Comparison of ENCODE assay signal across 10 cellular contexts in genomic region chr2:317501-318424, GRCh38. TPM values are rescaled to one million over a fixed set of nuclear protein-coding genes. Genes with fewer than 3 reads are reported as not detected.
DNase-seq lines count a peak whose midpoint lies in the region; ATAC-seq and TF ChIP-seq lines count a peak whose summit lies in the region.
"Had no signal": no experiment of that assay in that cellular context is flagged by ENCODE, and none has a peak within 500 bp of the region (broad histone marks: within the 10 kb centered on the region; RNA-seq: fewer than 3 reads in every experiment).

No MANE protein-coding gene starts in this region.

- no peak for TF ChIP-seq POLR2A in uterus (IDR thresholded peaks at IDR 0.05)

- CTCF ChIA-PET in activated CD8-positive, alpha-beta T cell treated with anti-CD3 and anti-CD28 coated beads for 36 hours (lab: Charles Lee): interaction anchor here (0.8 to 1.1 kb wide), 2 partner anchors 15 to 27 kb away, joined by 3 read pairs; no protein-coding TSS in a partner anchor

- no peaks in the 10 kb centered on the region for H3K27me3 ChIP-seq in uterus

- H3K4me1 ChIP-seq in uterus: no peaks in the 10 kb centered on the region

- no peaks in the 10 kb centered on the region for H3K36me3 ChIP-seq in uterus

- POLR2A ChIA-PET in activated CD8-positive, alpha-beta T cell treated with anti-CD3 and anti-CD28 coated beads for 36 hours (lab: Charles Lee): interaction anchor here (0.6 kb wide), 1 partner anchor 10 kb away, joined by 3 read pairs; no protein-coding TSS in a partner anchor

- peak overlapping the region; percentile 64 for H3K4me3 Mint-ChIP-seq in activated CD8-positive, alpha-beta T cell treated with anti-CD3 and anti-CD28 coated beads for 36 hours
- H3K4me3 Mint-ChIP-seq in endothelial cell (ENCODE audit: unreplicated experiment): no peak overlapping the region

- no peak for TF ChIP-seq CTCF in AG10803 (conservative IDR thresholded peaks at IDR 0.05; ENCODE audit: low read length)
- TF ChIP-seq CTCF in activated CD8-positive, alpha-beta T cell treated with anti-CD3 and anti-CD28 coated beads for 36 hours (IDR thresholded peaks at IDR 0.05): no peak
- TF ChIP-seq CTCF in endothelial cell (IDR thresholded peaks at IDR 0.05; ENCODE audit: unreplicated experiment): no peak
- TF ChIP-seq CTCF in uterus (IDR thresholded peaks at IDR 0.05): no peak

- peaks cover 9% of the 10 kb centered on the region for H3K27me3 Mint-ChIP-seq in activated CD8-positive, alpha-beta T cell treated with anti-CD3 and anti-CD28 coated beads for 36 hours
- peaks cover 10% of the 10 kb centered on the region for H3K27me3 Mint-ChIP-seq in endothelial cell (ENCODE audit: unreplicated experiment)

- H3K36me3 Mint-ChIP-seq in activated CD8-positive, alpha-beta T cell treated with anti-CD3 and anti-CD28 coated beads for 36 hours (ENCODE audit: low read depth): peaks cover 7% of the 10 kb centered on the region
- H3K36me3 Mint-ChIP-seq in endothelial cell (ENCODE audit: low read depth, unreplicated experiment): peaks cover 5% of the 10 kb centered on the region

- DNase-seq in AG10803 (ENCODE audit: low read depth): peak; percentile 11
- DNase-seq in GOT3 (lab: John Stamatoyannopoulos, UW): peak; percentile 7
- DNase-seq in activated CD8-positive, alpha-beta T cell treated with anti-CD3 and anti-CD28 coated beads for 36 hours: peak; percentile 68
- DNase-seq in iPS-NIHi11 (ENCODE audit: low spot score): peak; percentile 39
- DNase-seq in endothelial cell (ENCODE audit: low spot score): no peak
- no peak for DNase-seq in NCI-H748 treated with DMSO at 0.1 percent for 48 hours (lab: John Stamatoyannopoulos, UW)
- DNase-seq in NCI-H2227 treated with DMSO at 0.1 percent for 48 hours (lab: John Stamatoyannopoulos, UW): no peak
- DNase-seq in uterus: no peak

- peaks cover 5% of the 10 kb centered on the region for H3K9me3 Mint-ChIP-seq in activated CD8-positive, alpha-beta T cell treated with anti-CD3 and anti-CD28 coated beads for 36 hours
- H3K9me3 Mint-ChIP-seq in endothelial cell (ENCODE audit: unreplicated experiment): peaks cover 6% of the 10 kb centered on the region

- ATAC-seq in activated CD8-positive, alpha-beta T cell treated with anti-CD3 and anti-CD28 coated beads for 36 hours: peak; percentile 85

- peaks cover 28% of the 10 kb centered on the region for H3K4me1 Mint-ChIP-seq in activated CD8-positive, alpha-beta T cell treated with anti-CD3 and anti-CD28 coated beads for 36 hours (ENCODE audit: low read depth)
- peaks cover 12% of the 10 kb centered on the region for H3K4me1 Mint-ChIP-seq in endothelial cell (ENCODE audit: unreplicated experiment)

- no peak overlapping the region for H3K27ac ChIP-seq in uterus

- intact Hi-C loops in activated CD8-positive, alpha-beta T cell treated with anti-CD3 and anti-CD28 coated beads for 36 hours (cut with micrococcal nuclease): no loop called here
- intact Hi-C loops in uterus (cut with DNase I; ENCODE audit: low total_unique reads): no loop called here

- no peak overlapping the region for H3K4me3 ChIP-seq in AG10803 (ENCODE audit: low read length)
- no peak overlapping the region for H3K4me3 ChIP-seq in uterus

- H3K27ac Mint-ChIP-seq in activated CD8-positive, alpha-beta T cell treated with anti-CD3 and anti-CD28 coated beads for 36 hours: peak overlapping the region; percentile 89
- H3K27ac Mint-ChIP-seq in endothelial cell (ENCODE audit: unreplicated experiment): no peak overlapping the region

- no peaks in the 10 kb centered on the region for H3K9me3 ChIP-seq in uterus

RNA-seq across cellular contexts. Expression of gene ALKAL2, which starts 29.9 kb away (rescaled TPM):
- total RNA-seq in activated CD8-positive, alpha-beta T cell treated with anti-CD3 and anti-CD28 coated beads for 36 hours: not detected
- 3.2 TPM for total RNA-seq in endothelial cell (ENCODE audit: unreplicated experiment)
- 10 to 100 TPM in 2 of 4 donors, 1 to 10 TPM in 2; 3.3 to 82.6 (median 19.0) TPM for total RNA-seq in uterus
- total RNA-seq: mononuclear cell, temporal lobe had no signal

RNA-seq across cellular contexts. Expression of gene ACP1, which starts 53.0 kb away (rescaled TPM):
- total RNA-seq in activated CD8-positive, alpha-beta T cell treated with anti-CD3 and anti-CD28 coated beads for 36 hours: 100 to 1,000 TPM; 146 to 153 TPM
- total RNA-seq in endothelial cell (ENCODE audit: unreplicated experiment) (104 TPM), uterus (100 to 1,000 TPM in 2 of 4 donors, 10 to 100 TPM in 2; 58.8 to 139 (median 88.6) TPM)

RNA-seq across cellular contexts. Expression of gene SH3YL1, which starts 53.9 kb away (rescaled TPM):
- total RNA-seq in activated CD8-positive, alpha-beta T cell treated with anti-CD3 and anti-CD28 coated beads for 36 hours: 10 to 100 TPM; 18.5 to 19.9 TPM
- total RNA-seq in endothelial cell (ENCODE audit: unreplicated experiment) (35.8 TPM), uterus (100 to 1,000 TPM in 1 of 4 donors, 10 to 100 TPM in 2, 1 to 10 TPM in 1; 6.9 to 113 (median 55.5) TPM)

Comparison
In these comparisons a context has a peak if more than half of its experiments do, and no peak if none do; other contexts are left out.
1. DNase-seq: peak in AG10803 (single experiment), GOT3 (single experiment), activated CD8-positive, alpha-beta T cell treated with anti-CD3 and anti-CD28 coated beads for 36 hours (single experiment) and iPS-NIHi11 (single experiment); none in endothelial cell (single experiment), NCI-H748 treated with DMSO at 0.1 percent for 48 hours (single experiment), NCI-H2227 treated with DMSO at 0.1 percent for 48 hours (single experiment) and uterus (0 of 2).